In the genomic region with DNA sequence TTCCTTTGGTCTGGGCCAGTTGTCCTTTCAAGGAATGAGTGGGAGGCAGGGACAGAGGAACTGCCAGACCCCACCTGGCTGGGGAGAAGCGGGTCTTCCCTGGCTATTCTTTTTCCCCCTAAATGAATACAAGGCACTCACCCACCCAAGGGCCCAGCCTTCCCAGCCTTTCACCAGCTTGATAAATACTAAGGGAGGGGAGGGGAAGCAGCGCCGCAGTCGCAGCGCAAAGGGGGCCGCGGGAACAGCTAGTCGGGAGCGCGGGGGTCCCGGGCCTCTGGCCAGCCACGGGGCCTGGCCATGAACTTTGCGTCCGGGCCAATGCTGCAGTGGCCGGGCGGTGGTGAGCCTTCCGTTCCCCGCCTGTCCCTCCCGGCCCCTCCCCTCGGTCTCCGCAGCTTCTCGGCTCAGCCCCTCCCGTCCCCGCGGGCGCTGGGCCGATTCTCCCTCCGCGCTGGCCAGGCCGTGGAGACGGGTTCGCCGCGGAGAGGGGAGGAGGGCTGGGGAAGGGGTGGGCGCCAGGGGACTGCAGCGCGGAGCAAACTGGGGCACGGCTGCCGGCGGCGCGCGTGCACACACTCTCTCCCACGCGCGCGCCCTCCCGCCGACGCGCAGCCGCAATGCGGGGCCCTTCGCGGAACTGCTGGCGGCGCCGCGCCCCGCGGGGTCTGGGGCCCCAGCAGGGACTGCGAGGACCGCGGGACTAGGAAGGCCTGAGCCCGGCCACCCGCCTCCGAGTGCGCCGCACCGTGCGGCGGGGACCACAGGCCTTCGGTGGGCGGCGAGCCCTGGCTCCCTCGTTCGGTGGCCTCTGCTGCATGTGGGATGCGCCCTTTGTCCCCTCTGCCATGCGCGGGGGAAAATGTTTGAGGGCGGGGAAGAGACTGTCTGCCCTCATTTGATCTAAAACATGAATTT, we compare ENCODE assay signal across 8 cellular contexts.
DNase-seq lines count a peak whose midpoint lies in the region; ATAC-seq, FAIRE-seq and TF ChIP-seq lines count a peak whose summit lies in the region.

No MANE protein-coding gene starts in this region.

- no peak overlapping the region for H4K5ac ChIP-seq in H9 (ENCODE audit: insufficient read length, low read depth, low read length)

- no peak overlapping the region for H2BK12ac ChIP-seq in H9 (ENCODE audit: insufficient read length, low read depth, low read length)

- POLR2A ChIA-PET in A549 (lab: Yijun Ruan, JAX): interaction anchor here (0.5 to 1.6 kb wide), 3 partner anchors 11 to 717 kb away, joined by 3 to 6 read pairs (median 5); no protein-coding TSS in a partner anchor

- H2BK5ac ChIP-seq in H9 (ENCODE audit: insufficient read length, low read length): no peak overlapping the region

- peak overlapping the region; percentile 46 for H3K18ac ChIP-seq in H9 (ENCODE audit: insufficient read length, low read depth, low read length)

- peak overlapping the region; percentile 45 for H3K9ac ChIP-seq in H9 (ENCODE audit: extremely low read depth, insufficient read length, low read length)
- H3K9ac ChIP-seq in SK-N-MC (ENCODE audit: insufficient read length): peak overlapping the region; percentile 86

- ATAC-seq in A549 (peak; percentile 57 to 73), right cardiac atrium (peak; percentile 76 to 85), HG03159 (IDR thresholded peaks at IDR 0.05; ENCODE audit: unreplicated experiment) (no peak), GM21528 (IDR thresholded peaks at IDR 0.05; ENCODE audit: low FRiP score, unreplicated experiment) (no peak)

- peak overlapping the region; percentile 87 to 95 for H3K27ac ChIP-seq in A549
- H3K27ac ChIP-seq in H9 (ENCODE audit: insufficient read length, low read depth, low read length): no peak overlapping the region
- no peak overlapping the region for H3K27ac ChIP-seq in SK-N-MC
- H3K27ac ChIP-seq in right cardiac atrium (ENCODE audit: low read length): no peak overlapping the region

- DNase-seq in A549 (ENCODE audit: low read depth in 1 of 2, low spot score in 1 of 2): peak; percentile 21 to 31
- DNase-seq in H9: peak; percentile 47
- no peak for DNase-seq in SK-N-MC (ENCODE audit: low read depth, low spot score)
- DNase-seq in amygdala (lab: John Stamatoyannopoulos, UW): peak in 50 of 56 donors; percentile 24 to 79 (median 56)
- peak; percentile 56 to 91 (median 89) for DNase-seq in right cardiac atrium
- peak; percentile 33 for DNase-seq in pons (ENCODE audit: low spot score)

- H4K20me1 ChIP-seq in H9 (ENCODE audit: control insufficient read depth, insufficient read depth, insufficient read length): no peaks in the 10 kb centered on the region

- H3K4ac ChIP-seq in H9 (ENCODE audit: low read depth, low read length): no peak overlapping the region

- CTCF ChIA-PET in A549 (lab: Yijun Ruan, JAX): interaction anchor here (1.4 to 10.4 kb wide), 3 partner anchors 11 to 73 kb away, joined by 3 to 124 read pairs (median 71); no protein-coding TSS in a partner anchor

- no peaks in the 10 kb centered on the region for H3K36me3 Mint-ChIP-seq in H9 (ENCODE audit: insufficient read depth in 1 of 3, low read depth in 3 of 3)

- WGBS in A549 (ENCODE audit: missing lambda C conversion rate): 10% methylated on average over 30 of the region's 81 CpGs
- no CpG with 5 or more reads among the region's 81 CpGs for WGBS in H9 (ENCODE audit: extremely low coverage, insufficient read length, low lambda C conversion rate)
- under 1% methylated on average over 81 of the region's 81 CpGs for WGBS in right cardiac atrium

- TF ChIP-seq CTCF in A549 (IDR thresholded peaks at IDR 0.05) (no peak), H9 (conservative IDR thresholded peaks at IDR 0.05) (no peak)

- H3K27me3 ChIP-seq in H9 (ENCODE audit: insufficient read depth, low read length) (no peaks in the 10 kb centered on the region; the same call in 1 of the 2 replicates), right cardiac atrium (ENCODE audit: control insufficient read depth, insufficient read depth) (no peaks in the 10 kb centered on the region)

- peaks cover 0 to 7% of the 10 kb centered on the region in 2 experiments; a peak in 1 of 4 replicates for H3K4me1 Mint-ChIP-seq in H9

- H3K56ac ChIP-seq in H9 (ENCODE audit: insufficient read length, low read depth, low read length): no peak overlapping the region

- TF ChIP-seq RAD21 in A549 (conservative IDR thresholded peaks at IDR 0.05 in 1 of 2, IDR thresholded peaks at IDR 0.05 in 1 of 2): no peak

- H4K8ac ChIP-seq in H9 (replicated peaks; ENCODE audit: insufficient read length, low read depth, low read length): no peak overlapping the region

- no peaks in the 10 kb centered on the region for H3K79me1 ChIP-seq in H9 (ENCODE audit: insufficient read depth, low read depth, low read length, poor library complexity, severe bottlenecking)

- H3K9me3 ChIP-seq in A549: no peaks in the 10 kb centered on the region
- no peaks in the 10 kb centered on the region for H3K9me3 ChIP-seq in H9 (ENCODE audit: control insufficient read depth, low read depth, low read length)
- no peaks in the 10 kb centered on the region for H3K9me3 ChIP-seq in SK-N-MC (ENCODE audit: low read depth, low read length)
- H3K9me3 ChIP-seq in right cardiac atrium (ENCODE audit: control insufficient read depth, low read length): no peaks in the 10 kb centered on the region

- no peaks in the 10 kb centered on the region for H3K79me2 ChIP-seq in H9 (ENCODE audit: insufficient read depth, low read length)

- H3K4me3 ChIP-seq in A549 (peak overlapping the region; percentile 79), SK-N-MC (peak overlapping the region; percentile 88), right cardiac atrium (ENCODE audit: low read length) (peak overlapping the region; percentile 58)

- peak overlapping the region; percentile 70 to 79 for H3K4me3 Mint-ChIP-seq in H9

- H3K23ac ChIP-seq in H9 (ENCODE audit: insufficient read length, low read depth, low read length): no peak overlapping the region

- no peak for TF ChIP-seq EP300 in A549 (IDR thresholded peaks at IDR 0.05)

- H3K27me3 Mint-ChIP-seq in H9 (ENCODE audit: low read depth): peaks cover 46% of the 10 kb centered on the region

- intact Hi-C loops in right cardiac atrium (cut with DNase I): no loop called here

- no peak overlapping the region for H3K27ac Mint-ChIP-seq in H9

- peak overlapping the region; percentile 93 for H3K4me2 ChIP-seq in A549
- peak overlapping the region; percentile 28 for H3K4me2 ChIP-seq in H9 (ENCODE audit: insufficient read depth, insufficient read length, low read length)

- H2AK5ac ChIP-seq in H9 (ENCODE audit: insufficient read length, low read length): no peak overlapping the region

- peak; percentile 45 for TF ChIP-seq POLR2A in A549 (IDR thresholded peaks at IDR 0.05; ENCODE audit: low read length)

- peaks cover 11% of the 10 kb centered on the region for H3K23me2 ChIP-seq in H9 (ENCODE audit: insufficient read length, low read depth, low read length, poor library complexity, severe bottlenecking)

- no peaks in the 10 kb centered on the region for H3K36me3 ChIP-seq in SK-N-MC (ENCODE audit: insufficient read depth, low read length)

- no peak overlapping the region for H2BK120ac ChIP-seq in H9 (ENCODE audit: low read depth, low read length, poor library complexity, severe bottlenecking)

- no peak overlapping the region for H3T11ph ChIP-seq in H9 (ENCODE audit: low read length)

- FAIRE-seq in A549 (lab: Jason Lieb, UNC): no peak

- H3K9me3 Mint-ChIP-seq in H9: no peaks in the 10 kb centered on the region

- H3K4me1 ChIP-seq in A549 (no peaks in the 10 kb centered on the region), H9 (ENCODE audit: insufficient read depth, low read length) (no peaks in the 10 kb centered on the region), right cardiac atrium (ENCODE audit: control insufficient read depth, insufficient read depth, low read length) (no peaks in the 10 kb centered on the region)

- no peak overlapping the region for H2BK15ac ChIP-seq in H9 (ENCODE audit: low read depth, low read length)

- H4K91ac ChIP-seq in H9 (ENCODE audit: insufficient read length, low read depth, low read length): no peak overlapping the region

- no peak overlapping the region for H2AFZ ChIP-seq in H9 (ENCODE audit: low read length)

- peak overlapping the region; percentile 84 for H3K14ac ChIP-seq in H9 (ENCODE audit: insufficient read depth, low read length)

- H2BK20ac ChIP-seq in H9 (ENCODE audit: low read depth, low read length, poor library complexity, severe bottlenecking): no peak overlapping the region

TF ChIP-seq in A549, 52 proteins besides CTCF, POLR2A, EP300 and RAD21:
- TF ChIP-seq HDAC2 (IDR thresholded peaks at IDR 0.05) (no peak), MAZ (IDR thresholded peaks at IDR 0.05; ENCODE audit: borderline replicate concordance, low read depth, low read length) (no peak), JUN (IDR thresholded peaks at IDR 0.05) (peak in 1 of 2 experiments; percentile 29; a peak in 1 of 5 replicates), PHF8 (IDR thresholded peaks at IDR 0.05; ENCODE audit: borderline replicate concordance, low read depth) (peak; percentile 62; the same call in 1 of the 2 replicates), RFX5 (IDR thresholded peaks at IDR 0.05) (no peak), TP53 (CRISPR knock-in tag; IDR thresholded peaks at IDR 0.05) (no peak)
- TF ChIP-seq, protein P1, sequence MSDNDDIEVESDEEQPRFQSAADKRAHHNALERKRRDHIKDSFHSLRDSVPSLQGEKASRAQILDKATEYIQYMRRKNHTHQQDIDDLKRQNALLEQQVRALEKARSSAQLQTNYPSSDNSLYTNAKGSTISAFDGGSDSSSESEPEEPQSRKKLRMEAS (IDR thresholded peaks at IDR 0.05): peak; percentile 60
- TF ChIP-seq, protein P2, sequence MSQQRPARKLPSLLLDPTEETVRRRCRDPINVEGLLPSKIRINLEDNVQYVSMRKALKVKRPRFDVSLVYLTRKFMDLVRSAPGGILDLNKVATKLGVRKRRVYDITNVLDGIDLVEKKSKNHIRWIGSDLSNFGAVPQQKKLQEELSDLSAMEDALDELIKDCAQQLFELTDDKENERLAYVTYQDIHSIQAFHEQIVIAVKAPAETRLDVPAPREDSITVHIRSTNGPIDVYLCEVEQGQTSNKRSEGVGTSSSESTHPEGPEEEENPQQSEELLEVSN (IDR thresholded peaks at IDR 0.05; ENCODE audit: borderline replicate concordance, low read depth): peak; percentile 67

Comparison
In these comparisons a context has a peak if more than half of its experiments do, and no peak if none do; other contexts are left out.
1. ATAC-seq: peak in A549 (2 of 2) and right cardiac atrium (2 of 2); none in HG03159 (single experiment) and GM21528 (single experiment).
2. H3K27ac ChIP-seq: peak in A549 (2 of 2); none in H9 (single experiment), SK-N-MC (single experiment) and right cardiac atrium (single experiment).
3. Peak in every context shown above with its lines, with median percentiles within 50 percentile points of each other: H3K4me3 ChIP-seq.